Comparison of ENCODE assay signal across 19 cellular contexts in the genomic region with DNA sequence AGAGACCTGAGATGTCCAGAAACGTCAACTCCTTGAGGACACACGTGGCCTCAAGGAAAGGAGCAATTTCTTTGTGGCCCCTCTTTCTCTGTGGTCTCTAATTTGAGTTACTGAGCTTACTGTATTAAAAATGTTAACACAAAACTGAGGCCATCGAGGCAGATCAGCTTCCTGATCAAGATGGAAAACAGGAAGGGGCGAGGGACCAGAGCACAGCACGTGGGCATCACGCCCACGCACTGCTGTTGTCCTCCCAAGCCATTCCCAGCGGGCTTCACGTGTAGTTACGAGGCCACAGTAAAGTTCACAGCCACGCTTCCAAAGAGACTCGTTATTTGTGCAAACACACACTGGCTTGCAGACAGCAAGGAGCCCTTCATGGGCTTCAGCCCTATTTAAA.
"Had no signal": no experiment of that assay in that cellular context is flagged by ENCODE, and none has a peak within 500 bp of the region (broad histone marks: within the 10 kb centered on the region; RNA-seq: fewer than 3 reads in every experiment).

No MANE protein-coding gene starts in this region.

- H3K27ac ChIP-seq: epithelial cell of prostate, left lung, testis, upper lobe of left lung had no signal

- H3K27me3 ChIP-seq: left lung, testis, upper lobe of left lung had no signal

- ATAC-seq: activated T-cell treated with anti-CD3 and anti-CD28 coated beads, Interleukin-2, amount 50 U/mL, for 72 hours; left lung; natural killer cell; sciatic nerve; stimulated activated naive B cell treated with anti-CD40 and anti-IgM and Interleukin-4, amounts not matched to agents 10 μg/mL and 1 μg/mL and 100 μg/mL, for 72 hours; T-cell; WTC11 had no signal

- DNase-seq: activated naive CD4-positive, alpha-beta T cell treated with anti-CD3 and anti-CD28 coated beads, Interleukin-2, amount 10 ng/mL, durations not matched to agents 7 days and 5 days; activated T-cell treated with anti-CD3 and anti-CD28 coated beads, Interleukin-2, amount 50 U/mL, for 72 hours; amygdala; cortex of kidney; foreskin fibroblast; kidney glomerular epithelial cell; left lung; natural killer cell; stimulated activated CD4-positive, alpha-beta T cell treated with anti-CD3 and anti-CD28 coated beads, Interleukin-15, amount 100 ng/mL, for 24 hours; stimulated activated CD8-positive, alpha-beta memory T cell treated with anti-CD3 and anti-CD28 coated beads, Interleukin-4, amount 100 ng/mL, for 48 hours; stimulated activated naive B cell treated with anti-CD40 and anti-IgM and Interleukin-4, amounts not matched to agents 10 μg/mL and 1 μg/mL and 100 μg/mL, for 72 hours; T-cell; testis; upper lobe of left lung had no signal

- H3K36me3 ChIP-seq: left lung, upper lobe of left lung had no signal

- H3K4me1 ChIP-seq: left lung, testis, upper lobe of left lung had no signal

- H3K4me3 ChIP-seq: left lung, lung, smooth muscle cell, testis, upper lobe of left lung had no signal

- H3K9me3 ChIP-seq: left lung, testis, upper lobe of left lung had no signal
